8 cellular contexts compared by ENCODE assay signal in the genomic region with DNA sequence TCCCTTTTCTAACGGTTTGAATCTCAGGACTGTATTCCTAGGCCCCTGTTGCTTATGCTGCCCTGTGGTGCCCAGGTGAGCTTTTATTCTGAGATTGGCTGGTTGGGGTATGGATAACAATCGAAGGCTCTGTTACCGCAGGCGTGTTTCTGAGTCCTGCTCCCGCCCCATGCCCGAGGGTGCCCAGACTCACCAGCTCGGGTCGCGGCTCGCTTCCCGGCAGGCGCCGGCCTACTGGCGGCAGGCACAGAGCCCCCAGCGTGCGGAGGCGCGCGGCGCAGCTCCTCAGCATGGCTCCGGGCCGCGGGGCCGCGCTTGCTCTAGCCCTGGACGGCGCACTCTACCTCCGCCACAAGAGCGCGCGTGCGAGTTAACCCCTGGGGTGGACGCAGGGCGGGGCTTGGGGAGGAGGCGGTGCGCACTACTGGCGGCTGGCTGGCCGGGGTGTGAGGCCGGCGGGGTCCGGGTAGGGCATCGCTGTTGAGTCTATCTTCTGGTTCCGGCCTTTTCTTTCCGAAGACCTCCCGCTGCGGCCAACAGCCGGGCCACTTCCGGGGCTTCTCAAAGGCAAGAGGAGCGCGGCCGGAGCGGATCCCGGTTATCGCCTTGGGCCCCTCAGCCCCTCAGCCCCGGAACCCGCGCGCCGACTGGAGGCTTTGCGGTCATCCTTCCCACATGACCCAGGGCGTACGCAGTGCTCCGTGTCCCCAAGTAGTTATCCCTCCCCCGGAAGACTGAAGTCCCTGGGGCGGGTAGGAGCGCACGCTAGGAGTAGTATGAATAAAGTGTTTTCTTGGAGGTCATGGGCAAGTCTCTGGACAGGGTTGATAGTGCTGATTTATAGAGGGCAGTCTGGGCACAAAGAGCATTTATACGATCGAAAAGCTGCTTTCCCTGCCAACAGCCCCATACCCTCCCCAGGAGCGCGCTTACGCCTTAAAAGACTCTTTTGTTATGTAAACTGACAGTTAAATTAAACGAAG. TPM values are rescaled to one million over a fixed set of nuclear protein-coding genes. Genes with fewer than 3 reads are reported as not detected.
A peak's percentile ranks its signal among the peaks of the same experiment; 100 is the strongest.
DNase-seq lines count a peak whose midpoint lies in the region; ATAC-seq and TF ChIP-seq lines count a peak whose summit lies in the region.

THEM4 (minus strand) TSS at position 345 of the 983 bp plus-strand sequence; CDS start at position 292, 53 bp downstream.

- DNase-seq in DMS 273 treated with DMSO at 0.1 percent for 48 hours (lab: John Stamatoyannopoulos, UW) (peak; percentile 94), fibroblast of the aortic adventitia (ENCODE audit: low read depth) (peak; percentile 95), nephron progenitor cell (peak; percentile 98)
- peak; percentile 89 for DNase-seq in activated effector memory CD4-positive, alpha-beta T cell treated with Interleukin-2 at 50 U/mL for 16 hours

- peaks cover 16% of the 10 kb centered on the region for H3K4me1 Mint-ChIP-seq in nephron progenitor cell
- peaks cover 46% of the 10 kb centered on the region for H3K4me1 Mint-ChIP-seq in stimulated activated naive CD8-positive, alpha-beta T cell treated with anti-CD3 and anti-CD28 coated beads, Interleukin-15, Interleukin-2, amounts not matched to agents 100 ng/mL and 50 ng/mL, for 24 hours (ENCODE audit: low read depth)

- TF ChIP-seq CTCF in fibroblast of the aortic adventitia (IDR thresholded peaks at IDR 0.05; ENCODE audit: insufficient read depth, low read length) (peak; percentile 6), nephron progenitor cell (IDR thresholded peaks at IDR 0.05) (no peak)

- H3K4me3 Mint-ChIP-seq in nephron progenitor cell, result peak within 1 kb of the TSS; percentile 96
- peak within 1 kb of the TSS; percentile 86 for H3K4me3 Mint-ChIP-seq in stimulated activated naive CD8-positive, alpha-beta T cell treated with anti-CD3 and anti-CD28 coated beads, Interleukin-15, Interleukin-2, amounts not matched to agents 100 ng/mL and 50 ng/mL, for 24 hours

- peak within 1 kb of the TSS; percentile 81 for H3K27ac ChIP-seq in HUES6 (ENCODE audit: low read depth, low read length)

- no peaks in the 10 kb centered on the region for H3K27me3 ChIP-seq in HUES6 (ENCODE audit: control insufficient read depth, insufficient read depth, low read length)

- peaks cover 60% of the 10 kb centered on the region for H3K9me3 Mint-ChIP-seq in nephron progenitor cell
- peaks cover 7% of the 10 kb centered on the region for H3K9me3 Mint-ChIP-seq in stimulated activated naive CD8-positive, alpha-beta T cell treated with anti-CD3 and anti-CD28 coated beads, Interleukin-15, Interleukin-2, amounts not matched to agents 100 ng/mL and 50 ng/mL, for 24 hours

- peaks cover 10% of the 10 kb centered on the region for H3K27me3 Mint-ChIP-seq in nephron progenitor cell (ENCODE audit: low read depth, poor library complexity)
- H3K27me3 Mint-ChIP-seq in stimulated activated naive CD8-positive, alpha-beta T cell treated with anti-CD3 and anti-CD28 coated beads, Interleukin-15, Interleukin-2, amounts not matched to agents 100 ng/mL and 50 ng/mL, for 24 hours, result no peaks in the 10 kb centered on the region

- peak within 1 kb of the TSS; percentile 79 for H3K9ac ChIP-seq in HUES6 (ENCODE audit: low read length)

- peaks cover 34% of the 10 kb centered on the region for H3K9me3 ChIP-seq in HUES6 (ENCODE audit: control insufficient read depth, insufficient read depth, low read depth, low read length)

- peak within 1 kb of the TSS; percentile 95 for H3K27ac Mint-ChIP-seq in nephron progenitor cell
- H3K27ac Mint-ChIP-seq in stimulated activated naive CD8-positive, alpha-beta T cell treated with anti-CD3 and anti-CD28 coated beads, Interleukin-15, Interleukin-2, amounts not matched to agents 100 ng/mL and 50 ng/mL, for 24 hours, result peak within 1 kb of the TSS; percentile 91

- ATAC-seq in GM21447 (IDR thresholded peaks at IDR 0.05; ENCODE audit: unreplicated experiment), result peak; percentile 96

- peaks cover 10% of the 10 kb centered on the region for H3K4me1 ChIP-seq in HUES6 (ENCODE audit: control insufficient read depth, insufficient read depth, low read length)

- peak within 1 kb of the TSS; percentile 67 for H3K4me3 ChIP-seq in HUES6 (ENCODE audit: low read depth, low read length)
- peak within 1 kb of the TSS; percentile 85 for H3K4me3 ChIP-seq in fibroblast of the aortic adventitia (ENCODE audit: low read depth, low read length)

- peaks cover 42% of the 10 kb centered on the region for H3K36me3 Mint-ChIP-seq in nephron progenitor cell (ENCODE audit: low read depth)
- peaks cover 39% of the 10 kb centered on the region for H3K36me3 Mint-ChIP-seq in stimulated activated naive CD8-positive, alpha-beta T cell treated with anti-CD3 and anti-CD28 coated beads, Interleukin-15, Interleukin-2, amounts not matched to agents 100 ng/mL and 50 ng/mL, for 24 hours (ENCODE audit: low read depth)

- peak; percentile 81 for TF ChIP-seq POLR2A in Raji (IDR thresholded peaks at IDR 0.05; ENCODE audit: insufficient read depth, low read depth, low read length)

- peaks cover 8% of the 10 kb centered on the region for H3K36me3 ChIP-seq in HUES6 (ENCODE audit: control insufficient read depth, insufficient read depth, low read length)

RNA-seq across cellular contexts. Expression of gene THEM4, which starts in this region (rescaled TPM):
- total RNA-seq in fibroblast of the aortic adventitia (ENCODE audit: low replicate concordance), result 6.3 and 18.3 TPM in 2 replicates

Comparison
In these comparisons a context has a peak if more than half of its experiments do, and no peak if none do; other contexts are left out.
1. Peak in every context shown above with its lines: DNase-seq, ATAC-seq, H3K4me3 ChIP-seq and H3K27ac ChIP-seq.